In the genomic region with DNA sequence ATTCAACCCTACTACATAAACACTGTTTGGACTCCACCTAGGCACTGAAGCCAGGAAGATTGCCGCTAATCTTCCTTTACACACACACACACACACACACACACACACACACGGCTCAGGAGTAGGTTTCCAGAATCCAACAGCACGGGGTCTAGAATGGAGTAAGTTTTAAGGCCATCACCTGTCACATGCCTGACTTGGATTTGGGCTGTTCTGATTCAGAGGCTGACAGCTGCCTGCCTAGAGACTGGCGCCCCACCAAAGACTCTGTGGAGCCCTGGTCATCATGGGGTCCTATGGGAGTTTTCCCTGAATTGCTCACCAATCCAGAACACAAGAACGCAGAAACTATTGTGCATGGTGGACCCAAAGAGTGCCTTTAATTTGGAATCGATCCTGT, we compare ENCODE assay signal across 18 cellular contexts. TPM values are rescaled to one million over a fixed set of nuclear protein-coding genes. Genes with fewer than 3 reads are reported as not detected.
DNase-seq lines count a peak whose midpoint lies in the region; ATAC-seq and TF ChIP-seq lines count a peak whose summit lies in the region.
"Had no signal": no experiment of that assay in that cellular context is flagged by ENCODE, and none has a peak within 500 bp of the region (broad histone marks: within the 10 kb centered on the region; RNA-seq: fewer than 3 reads in every experiment).

No MANE protein-coding gene starts in this region.

- 78 to 84% methylated on average over 6 of the region's 6 CpGs for WGBS in esophagus squamous epithelium, 2 donors
- WGBS in mesodermal cell (ENCODE audit: insufficient coverage in 2 of 2), 2 experiments: 97 to 100% methylated on average over 2 to 5 of the region's 6 CpGs

- H3K27ac ChIP-seq in esophagus squamous epithelium: peak overlapping the region; percentile 28 to 87 (median 71)
- peak overlapping the region; percentile 97 for H3K27ac ChIP-seq in mesodermal cell (ENCODE audit: low read depth, low read length, severe bottlenecking)
- peak overlapping the region; percentile 87 for H3K27ac ChIP-seq in subcutaneous abdominal adipose tissue (ENCODE audit: low read depth, low read length)
- H3K27ac ChIP-seq: HL-60, PC-9 had no signal

- H3K9me3 Mint-ChIP-seq in stimulated activated naive B cell treated with anti-CD40 and anti-IgM and Interleukin-4, amounts not matched to agents 10 μg/mL and 1 μg/mL and 100 μg/mL, for 72 hours: peaks cover 0 to 4% of the 10 kb centered on the region in 2 donors

- H3K27ac Mint-ChIP-seq in stimulated activated naive B cell treated with anti-CD40 and anti-IgM and Interleukin-4, amounts not matched to agents 10 μg/mL and 1 μg/mL and 100 μg/mL, for 72 hours: no peak overlapping the region
- H3K27ac Mint-ChIP-seq: activated T-helper 1 cell treated with anti-CD3 and anti-CD28 coated beads, Interleukin-12 subunit alpha, Interleukin-12 subunit beta, Interleukin-2, Interleukin-4 antibody, amounts not matched to agents 30 ng/mL and 10 ng/mL and 1 ng/mL, durations not matched to agents 14 hours and 24 hours and 36 hours; B cell; T-helper 1 cell treated with Interleukin-12 subunit alpha and Interleukin-12 subunit beta and Interleukin-4 antibody, amounts not matched to agents 30 μg/mL and 1 μg/mL, for 36 hours had no signal

- H3K4me1 ChIP-seq in esophagus squamous epithelium: peaks cover 0 to 45% (median 19%) of the 10 kb centered on the region in 3 donors
- peaks cover 28% of the 10 kb centered on the region for H3K4me1 ChIP-seq in mesodermal cell (ENCODE audit: control insufficient read depth, insufficient read depth, low read length, poor library complexity, severe bottlenecking)
- peaks cover 4 to 58% (median 47%) of the 10 kb centered on the region in 5 donors for H3K4me1 ChIP-seq in subcutaneous abdominal adipose tissue (ENCODE audit: control insufficient read depth in 5 of 5, insufficient read depth in 5 of 5, low read length in 5 of 5)

- TF ChIP-seq CTCF in HFF-Myc (IDR thresholded peaks at IDR 0.05; ENCODE audit: low read depth, low read length, missing control alignments) (no peak), esophagus squamous epithelium (IDR thresholded peaks at IDR 0.05) (no peak)

- peak overlapping the region in 2 of 5 donors; percentile 29 to 62 for H3K9ac ChIP-seq in subcutaneous abdominal adipose tissue (ENCODE audit: low read length in 5 of 5)

- H3K27me3 Mint-ChIP-seq in stimulated activated naive B cell treated with anti-CD40 and anti-IgM and Interleukin-4, amounts not matched to agents 10 μg/mL and 1 μg/mL and 100 μg/mL, for 72 hours: no peaks in the 10 kb centered on the region
- H3K27me3 Mint-ChIP-seq: B cell had no signal

- no peak for TF ChIP-seq POLR2A in esophagus squamous epithelium (IDR thresholded peaks at IDR 0.05)

- no peak for DNase-seq in HFF-Myc (ENCODE audit: extremely low read depth, low read depth)
- DNase-seq in esophagus squamous epithelium (lab: John Stamatoyannopoulos, UW): no peak
- DNase-seq in stimulated activated naive B cell treated with anti-CD40 and anti-IgM and Interleukin-4, amounts not matched to agents 10 μg/mL and 1 μg/mL and 100 μg/mL, for 72 hours: no peak
- DNase-seq in cortex of kidney (lab: John Stamatoyannopoulos, UW): no peak
- no peak for DNase-seq in NCI-H510A (lab: John Stamatoyannopoulos, UW)
- no peak for DNase-seq in Kasumi-1 (lab: John Stamatoyannopoulos, UW)
- DNase-seq: activated CD4-positive, alpha-beta T cell treated with anti-CD3 and anti-CD28 coated beads for 4 hours; effector CD4-positive, alpha-beta T cell; NCI-H1436 treated with DMSO at 0.1 percent for 48 hours; NCI-H510A treated with DMSO at 0.1 percent for 48 hours; nephron progenitor cell; PC-9 had no signal

- no peaks in the 10 kb centered on the region for H3K4me1 Mint-ChIP-seq in stimulated activated naive B cell treated with anti-CD40 and anti-IgM and Interleukin-4, amounts not matched to agents 10 μg/mL and 1 μg/mL and 100 μg/mL, for 72 hours
- H3K4me1 Mint-ChIP-seq: B cell had no signal

- H3K36me3 Mint-ChIP-seq in stimulated activated naive B cell treated with anti-CD40 and anti-IgM and Interleukin-4, amounts not matched to agents 10 μg/mL and 1 μg/mL and 100 μg/mL, for 72 hours: peaks cover 5 to 29% of the 10 kb centered on the region in 2 donors

- H3K36me3 ChIP-seq in esophagus squamous epithelium (peaks cover 0 to 29% (median 0%) of the 10 kb centered on the region in 3 donors), mesodermal cell (ENCODE audit: control insufficient read depth, insufficient read depth, low read length) (peaks cover 52% of the 10 kb centered on the region), subcutaneous abdominal adipose tissue (ENCODE audit: control insufficient read depth in 5 of 5, insufficient read depth in 5 of 5, low read length in 5 of 5) (no peaks in the 10 kb centered on the region)

- H3K4me3 ChIP-seq in HFF-Myc (replicated peaks; ENCODE audit: low read depth, low read length) (peak overlapping the region; percentile 10; the same call in 1 of the 2 replicates), esophagus squamous epithelium (no peak overlapping the region), mesodermal cell (ENCODE audit: extremely low read depth, insufficient read depth, low read length, poor library complexity, severe bottlenecking) (no peak overlapping the region), subcutaneous abdominal adipose tissue (ENCODE audit: low read depth in 1 of 5, low read length in 5 of 5) (peak overlapping the region in 1 of 5 donors; percentile 7)
- H3K4me3 ChIP-seq: PC-9 had no signal

- H3K4me3 Mint-ChIP-seq in stimulated activated naive B cell treated with anti-CD40 and anti-IgM and Interleukin-4, amounts not matched to agents 10 μg/mL and 1 μg/mL and 100 μg/mL, for 72 hours: no peak overlapping the region
- H3K4me3 Mint-ChIP-seq: activated T-helper 1 cell treated with anti-CD3 and anti-CD28 coated beads, Interleukin-12 subunit alpha, Interleukin-12 subunit beta, Interleukin-2, Interleukin-4 antibody, amounts not matched to agents 30 ng/mL and 10 ng/mL and 1 ng/mL, durations not matched to agents 14 hours and 24 hours and 36 hours; B cell; nephron progenitor cell; T-helper 1 cell treated with Interleukin-12 subunit alpha and Interleukin-12 subunit beta and Interleukin-4 antibody, amounts not matched to agents 30 μg/mL and 1 μg/mL, for 36 hours had no signal

- intact Hi-C loops in esophagus squamous epithelium (cut with DNase I): no loop called here

- H3K9me3 ChIP-seq in esophagus squamous epithelium: no peaks in the 10 kb centered on the region
- peaks cover 24% of the 10 kb centered on the region for H3K9me3 ChIP-seq in mesodermal cell (ENCODE audit: control insufficient read depth, low read length)
- H3K9me3 ChIP-seq in subcutaneous abdominal adipose tissue (ENCODE audit: control insufficient read depth in 5 of 5, low read length in 5 of 5): peaks cover 0 to 6% (median 5%) of the 10 kb centered on the region in 5 donors

- no peaks in the 10 kb centered on the region for H3K27me3 ChIP-seq in esophagus squamous epithelium
- H3K27me3 ChIP-seq in subcutaneous abdominal adipose tissue (ENCODE audit: control insufficient read depth in 5 of 5, insufficient read depth in 4 of 5, low read length in 5 of 5): no peaks in the 10 kb centered on the region

- ATAC-seq in stimulated activated naive B cell treated with anti-CD40 and anti-IgM and Interleukin-4, amounts not matched to agents 10 μg/mL and 1 μg/mL and 100 μg/mL, for 72 hours (replicated peaks): no peak

RNA-seq across cellular contexts. Expression of a gene that starts 10.9 kb away (rescaled TPM):
- 1 to 10 TPM; 3.2 to 7.6 (median 3.8) TPM for total RNA-seq in esophagus squamous epithelium
- 8.1 TPM for polyA plus RNA-seq in mesodermal cell (2013, experiment 1 of 2)
- polyA plus RNA-seq in mesodermal cell (2013, experiment 2 of 2): 4.8 TPM
